Comparison of ENCODE assay signal across 1 cellular context in the genomic region with DNA sequence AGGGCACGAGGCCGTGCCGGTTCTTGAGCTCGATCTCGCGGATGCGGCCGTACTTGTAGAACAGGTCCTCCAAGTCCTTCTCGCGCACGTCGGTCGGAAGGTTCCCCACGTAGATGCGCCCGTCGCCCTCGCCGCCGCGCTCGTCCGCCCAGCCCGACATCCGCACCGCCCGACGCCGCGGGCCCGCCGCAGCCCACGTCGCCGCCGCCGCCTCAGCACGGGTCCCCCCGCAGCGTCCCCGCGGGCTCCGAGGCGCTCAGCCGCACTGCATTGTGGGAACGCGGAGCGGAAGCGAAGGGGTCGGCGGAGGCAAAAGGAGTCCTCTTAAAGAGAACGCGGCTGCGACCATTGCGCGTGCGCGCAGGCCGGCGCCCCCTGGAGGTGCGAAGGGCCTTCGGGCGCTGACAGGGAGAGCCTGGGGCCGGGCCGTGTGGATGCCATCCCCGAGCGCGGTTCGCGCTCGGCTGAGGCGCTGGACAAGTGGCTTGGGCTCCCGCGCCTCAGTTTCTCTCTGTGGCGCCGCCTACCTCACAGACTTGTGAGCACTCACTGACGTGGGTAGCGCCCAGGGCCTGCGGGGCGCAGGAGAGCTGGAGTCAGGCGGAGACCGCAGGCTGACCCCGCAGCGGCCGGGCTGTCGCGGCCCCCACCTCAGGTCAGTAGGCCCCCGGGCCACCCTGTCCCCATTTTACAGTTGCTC.
TF ChIP-seq lines count a peak whose summit lies in the region.

A gene with protein sequence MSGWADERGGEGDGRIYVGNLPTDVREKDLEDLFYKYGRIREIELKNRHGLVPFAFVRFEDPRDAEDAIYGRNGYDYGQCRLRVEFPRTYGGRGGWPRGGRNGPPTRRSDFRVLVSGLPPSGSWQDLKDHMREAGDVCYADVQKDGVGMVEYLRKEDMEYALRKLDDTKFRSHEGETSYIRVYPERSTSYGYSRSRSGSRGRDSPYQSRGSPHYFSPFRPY (minus strand): TSS at position 299 of the 700 bp plus-strand sequence. CDS start 139 bp downstream, at position 160.

TF ChIP-seq in HepG2, 621 proteins besides CTCF, POLR2A, EP300 and RAD21 (continued from another document and continues in another):
- no peak for TF ChIP-seq PCBP2 (optimal IDR thresholded peaks at IDR 0.05; ENCODE audit: low read depth, low read length, poor library complexity, severe bottlenecking)
- TF ChIP-seq ISX (CRISPR knock-in tag; conservative IDR thresholded peaks at IDR 0.05): no peak
- peak; percentile 71 for TF ChIP-seq ZNF800 (CRISPR knock-in tag; IDR thresholded peaks at IDR 0.05)
- peak; percentile 46 for TF ChIP-seq SKI (IDR thresholded peaks at IDR 0.05; ENCODE audit: partially characterized antibody)
- TF ChIP-seq, protein P1, sequence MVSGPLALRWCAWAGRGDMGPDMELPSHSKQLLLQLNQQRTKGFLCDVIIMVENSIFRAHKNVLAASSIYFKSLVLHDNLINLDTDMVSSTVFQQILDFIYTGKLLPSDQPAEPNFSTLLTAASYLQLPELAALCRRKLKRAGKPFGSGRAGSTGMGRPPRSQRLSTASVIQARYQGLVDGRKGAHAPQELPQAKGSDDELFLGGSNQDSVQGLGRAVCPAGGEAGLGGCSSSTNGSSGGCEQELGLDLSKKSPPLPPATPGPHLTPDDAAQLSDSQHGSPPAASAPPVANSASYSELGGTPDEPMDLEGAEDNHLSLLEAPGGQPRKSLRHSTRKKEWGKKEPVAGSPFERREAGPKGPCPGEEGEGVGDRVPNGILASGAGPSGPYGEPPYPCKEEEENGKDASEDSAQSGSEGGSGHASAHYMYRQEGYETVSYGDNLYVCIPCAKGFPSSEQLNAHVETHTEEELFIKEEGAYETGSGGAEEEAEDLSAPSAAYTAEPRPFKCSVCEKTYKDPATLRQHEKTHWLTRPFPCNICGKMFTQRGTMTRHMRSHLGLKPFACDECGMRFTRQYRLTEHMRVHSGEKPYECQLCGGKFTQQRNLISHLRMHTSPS (CRISPR knock-in tag; IDR thresholded peaks at IDR 0.05; ENCODE audit: low read depth): no peak; the same call in 1 of the 2 replicates
- no peak for TF ChIP-seq ZNF232 (CRISPR knock-in tag; IDR thresholded peaks at IDR 0.05; ENCODE audit: borderline replicate concordance)
- no peak for TF ChIP-seq ZNF101 (CRISPR knock-in tag; IDR thresholded peaks at IDR 0.05; ENCODE audit: borderline replicate concordance, low read depth)
- TF ChIP-seq MYC (CRISPR knock-in tag; IDR thresholded peaks at IDR 0.05; ENCODE audit: borderline replicate concordance): peak; percentile 77
- TF ChIP-seq NCOA1 (CRISPR knock-in tag; IDR thresholded peaks at IDR 0.05): no peak
- TF ChIP-seq HOXA5 (CRISPR knock-in tag; IDR thresholded peaks at IDR 0.05): no peak
- no peak for TF ChIP-seq SP4 (CRISPR knock-in tag; IDR thresholded peaks at IDR 0.05)
- no peak for TF ChIP-seq TBP (CRISPR knock-in tag; IDR thresholded peaks at IDR 0.05)
- TF ChIP-seq HOXD1 (CRISPR knock-in tag; IDR thresholded peaks at IDR 0.05): peak; percentile 11; the same call in 1 of the 2 replicates
- TF ChIP-seq ZNF644 (CRISPR knock-in tag; IDR thresholded peaks at IDR 0.05; ENCODE audit: low read depth): no peak
- 0 out of 2 replicates have a peak, but pooled peaks have one; percentile 23 for TF ChIP-seq NR1H2 (CRISPR knock-in tag; IDR thresholded peaks at IDR 0.05; ENCODE audit: borderline replicate concordance, low read depth)
- TF ChIP-seq ZKSCAN8 (CRISPR knock-in tag; IDR thresholded peaks at IDR 0.05; ENCODE audit: borderline replicate concordance): no peak
- TF ChIP-seq SIN3B (IDR thresholded peaks at IDR 0.05; ENCODE audit: low read length): no peak
- TF ChIP-seq MAFF (IDR thresholded peaks at IDR 0.05; ENCODE audit: low read depth, low read length): no peak
- TF ChIP-seq MEIS2 (CRISPR knock-in tag; IDR thresholded peaks at IDR 0.05): peak; percentile 69; the same call in 1 of the 2 replicates
- 0 out of 2 replicates have a peak, but pooled peaks have one; percentile 58 for TF ChIP-seq KDM3A (CRISPR knock-in tag; IDR thresholded peaks at IDR 0.05; ENCODE audit: low read depth)
- TF ChIP-seq ZNF343 (CRISPR knock-in tag; IDR thresholded peaks at IDR 0.05): no peak
- peak; percentile 82 for TF ChIP-seq SAP130 (CRISPR knock-in tag; IDR thresholded peaks at IDR 0.05; ENCODE audit: low read depth)
- TF ChIP-seq MAFK (conservative IDR thresholded peaks at IDR 0.05 in 1 of 2, IDR thresholded peaks at IDR 0.05 in 1 of 2; ENCODE audit: low read length in 2 of 2): no peak
- TF ChIP-seq, protein P2, sequence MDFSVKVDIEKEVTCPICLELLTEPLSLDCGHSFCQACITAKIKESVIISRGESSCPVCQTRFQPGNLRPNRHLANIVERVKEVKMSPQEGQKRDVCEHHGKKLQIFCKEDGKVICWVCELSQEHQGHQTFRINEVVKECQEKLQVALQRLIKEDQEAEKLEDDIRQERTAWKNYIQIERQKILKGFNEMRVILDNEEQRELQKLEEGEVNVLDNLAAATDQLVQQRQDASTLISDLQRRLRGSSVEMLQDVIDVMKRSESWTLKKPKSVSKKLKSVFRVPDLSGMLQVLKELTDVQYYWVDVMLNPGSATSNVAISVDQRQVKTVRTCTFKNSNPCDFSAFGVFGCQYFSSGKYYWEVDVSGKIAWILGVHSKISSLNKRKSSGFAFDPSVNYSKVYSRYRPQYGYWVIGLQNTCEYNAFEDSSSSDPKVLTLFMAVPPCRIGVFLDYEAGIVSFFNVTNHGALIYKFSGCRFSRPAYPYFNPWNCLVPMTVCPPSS (IDR thresholded peaks at IDR 0.05): no peak
- 0 out of 2 replicates have a peak, but pooled peaks have one; percentile 54 for TF ChIP-seq HNRNPL (IDR thresholded peaks at IDR 0.05; ENCODE audit: low read depth, low read length)
- TF ChIP-seq BATF2 (CRISPR knock-in tag; IDR thresholded peaks at IDR 0.05): no peak
- peak; percentile 27; the same call in 1 of the 2 replicates for TF ChIP-seq KDM1A (CRISPR knock-in tag; IDR thresholded peaks at IDR 0.05)
- TF ChIP-seq PCBP1 (IDR thresholded peaks at IDR 0.05; ENCODE audit: borderline replicate concordance, low read depth, low read length): no peak
- 0 out of 2 replicates have a peak, but pooled peaks have one; percentile 13 for TF ChIP-seq ZNF354B (CRISPR knock-in tag; IDR thresholded peaks at IDR 0.05)
- TF ChIP-seq, protein P3, sequence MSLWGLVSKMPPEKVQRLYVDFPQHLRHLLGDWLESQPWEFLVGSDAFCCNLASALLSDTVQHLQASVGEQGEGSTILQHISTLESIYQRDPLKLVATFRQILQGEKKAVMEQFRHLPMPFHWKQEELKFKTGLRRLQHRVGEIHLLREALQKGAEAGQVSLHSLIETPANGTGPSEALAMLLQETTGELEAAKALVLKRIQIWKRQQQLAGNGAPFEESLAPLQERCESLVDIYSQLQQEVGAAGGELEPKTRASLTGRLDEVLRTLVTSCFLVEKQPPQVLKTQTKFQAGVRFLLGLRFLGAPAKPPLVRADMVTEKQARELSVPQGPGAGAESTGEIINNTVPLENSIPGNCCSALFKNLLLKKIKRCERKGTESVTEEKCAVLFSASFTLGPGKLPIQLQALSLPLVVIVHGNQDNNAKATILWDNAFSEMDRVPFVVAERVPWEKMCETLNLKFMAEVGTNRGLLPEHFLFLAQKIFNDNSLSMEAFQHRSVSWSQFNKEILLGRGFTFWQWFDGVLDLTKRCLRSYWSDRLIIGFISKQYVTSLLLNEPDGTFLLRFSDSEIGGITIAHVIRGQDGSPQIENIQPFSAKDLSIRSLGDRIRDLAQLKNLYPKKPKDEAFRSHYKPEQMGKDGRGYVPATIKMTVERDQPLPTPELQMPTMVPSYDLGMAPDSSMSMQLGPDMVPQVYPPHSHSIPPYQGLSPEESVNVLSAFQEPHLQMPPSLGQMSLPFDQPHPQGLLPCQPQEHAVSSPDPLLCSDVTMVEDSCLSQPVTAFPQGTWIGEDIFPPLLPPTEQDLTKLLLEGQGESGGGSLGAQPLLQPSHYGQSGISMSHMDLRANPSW (CRISPR knock-in tag; IDR thresholded peaks at IDR 0.05; ENCODE audit: borderline replicate concordance): no peak; the same call in 1 of the 2 replicates
- TF ChIP-seq ZSCAN30 (CRISPR knock-in tag; IDR thresholded peaks at IDR 0.05): no peak
- TF ChIP-seq HNF4A (CRISPR knock-in tag; IDR thresholded peaks at IDR 0.05): no peak
- no peak for TF ChIP-seq ATF4 (CRISPR knock-in tag; IDR thresholded peaks at IDR 0.05)
- peak; percentile 70 for TF ChIP-seq TAF1 (CRISPR knock-in tag; IDR thresholded peaks at IDR 0.05)
- TF ChIP-seq SMAD9 (CRISPR knock-in tag; IDR thresholded peaks at IDR 0.05): no peak
- TF ChIP-seq ZBTB20 (CRISPR knock-in tag; IDR thresholded peaks at IDR 0.05; ENCODE audit: borderline replicate concordance, low read depth): no peak
- TF ChIP-seq ZBTB21 (CRISPR knock-in tag; IDR thresholded peaks at IDR 0.05): no peak
- peak; percentile 56; the same call in 1 of the 2 replicates for TF ChIP-seq HNRNPUL1 (IDR thresholded peaks at IDR 0.05; ENCODE audit: low read depth, low read length)
- TF ChIP-seq ZNF646 (CRISPR knock-in tag; IDR thresholded peaks at IDR 0.05): no peak
